10 cellular contexts compared by ENCODE assay signal in the genomic region with DNA sequence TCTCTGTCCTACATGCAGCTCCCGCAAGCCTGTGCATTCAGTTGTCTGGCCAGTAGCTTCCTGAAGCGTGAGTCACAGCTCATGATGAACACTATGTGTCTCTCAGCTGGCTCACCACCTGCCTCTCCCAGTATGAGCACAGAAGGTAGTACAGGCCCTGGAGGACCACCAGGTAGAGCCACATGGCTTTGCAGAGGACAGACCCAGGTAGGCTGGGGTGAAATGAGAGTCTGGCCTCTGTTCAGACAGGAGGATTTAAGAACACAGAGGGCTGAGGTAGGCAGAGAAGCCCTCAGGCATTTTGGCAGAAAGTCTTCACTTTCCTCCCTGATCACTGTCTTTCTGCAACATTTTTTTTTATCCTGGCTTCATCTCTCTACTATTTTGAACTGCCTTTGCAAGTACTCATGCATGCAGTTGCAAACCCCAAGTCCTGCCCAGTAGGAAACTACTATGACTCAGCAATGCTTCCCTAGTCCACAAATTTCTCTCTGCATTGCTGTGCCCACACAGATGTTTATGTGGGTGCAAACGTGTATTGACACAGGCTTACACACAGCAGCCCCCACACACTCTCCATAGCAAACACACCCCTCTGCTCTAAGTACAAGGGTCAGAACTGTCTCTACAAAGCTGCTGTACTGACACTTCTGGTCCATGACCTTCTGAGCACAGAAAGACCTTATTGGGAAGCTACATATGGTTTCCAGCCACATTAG. TPM values are rescaled to one million over a fixed set of nuclear protein-coding genes. Genes with fewer than 3 reads are reported as not detected.
DNase-seq lines count a peak whose midpoint lies in the region; ATAC-seq and TF ChIP-seq lines count a peak whose summit lies in the region.
"Had no signal": no experiment of that assay in that cellular context is flagged by ENCODE, and none has a peak within 500 bp of the region (broad histone marks: within the 10 kb centered on the region; RNA-seq: fewer than 3 reads in every experiment).

No MANE protein-coding gene starts in this region.

- no peaks in the 10 kb centered on the region for H3K79me2 ChIP-seq in hepatocyte

- WGBS in hepatocyte (ENCODE audit: low lambda C conversion rate, missing lambda C conversion rate): 37% methylated on average over 3 of the region's 3 CpGs

- intact Hi-C loops in activated naive CD4-positive, alpha-beta T cell treated with anti-CD3 and anti-CD28 coated beads for 36 hours (cut with micrococcal nuclease): no loop called here

- H3K27ac Mint-ChIP-seq in activated T-cell treated with anti-CD3 and anti-CD28 coated beads, Interleukin-2, amount 50 U/mL, for 72 hours: no peak overlapping the region
- H3K27ac Mint-ChIP-seq in type B pancreatic cell: peak overlapping the region; percentile 86
- no peak overlapping the region for H3K27ac Mint-ChIP-seq in activated naive CD4-positive, alpha-beta T cell treated with anti-CD3 and anti-CD28 coated beads for 36 hours
- H3K27ac Mint-ChIP-seq: CD8-positive, alpha-beta T cell had no signal

- TF ChIP-seq CTCF in RWPE1 (conservative IDR thresholded peaks at IDR 0.05; ENCODE audit: low read depth) (no peak), hepatocyte (IDR thresholded peaks at IDR 0.05; ENCODE audit: poor library complexity) (no peak), type B pancreatic cell (conservative IDR thresholded peaks at IDR 0.05) (no peak)

- POLR2A ChIA-PET in RWPE1 (lab: Yijun Ruan, JAX; ENCODE audit: low non-redundant PET): no interaction called here

- no peaks in the 10 kb centered on the region for H3K36me3 Mint-ChIP-seq in activated T-cell treated with anti-CD3 and anti-CD28 coated beads, Interleukin-2, amount 50 U/mL, for 72 hours (ENCODE audit: insufficient read depth in 2 of 2)
- H3K36me3 Mint-ChIP-seq in type B pancreatic cell: no peaks in the 10 kb centered on the region
- H3K36me3 Mint-ChIP-seq in activated naive CD4-positive, alpha-beta T cell treated with anti-CD3 and anti-CD28 coated beads for 36 hours (ENCODE audit: low read depth): no peaks in the 10 kb centered on the region
- H3K36me3 Mint-ChIP-seq: CD8-positive, alpha-beta T cell had no signal

- no peaks in the 10 kb centered on the region for H3K9me2 ChIP-seq in hepatocyte (replicated peaks; ENCODE audit: insufficient read depth)

- no peak overlapping the region for H3K4me3 ChIP-seq in hepatocyte
- H3K4me3 ChIP-seq: lung had no signal

- H3K27ac ChIP-seq in RWPE1: peak overlapping the region; percentile 94
- peak overlapping the region; percentile 81 for H3K27ac ChIP-seq in hepatocyte

- H3K4me1 Mint-ChIP-seq in activated T-cell treated with anti-CD3 and anti-CD28 coated beads, Interleukin-2, amount 50 U/mL, for 72 hours (ENCODE audit: low read depth): peaks cover 8% of the 10 kb centered on the region
- peaks cover 9% of the 10 kb centered on the region for H3K4me1 Mint-ChIP-seq in type B pancreatic cell (ENCODE audit: unreplicated experiment)
- no peaks in the 10 kb centered on the region for H3K4me1 Mint-ChIP-seq in activated naive CD4-positive, alpha-beta T cell treated with anti-CD3 and anti-CD28 coated beads for 36 hours (ENCODE audit: low read depth)

- DNase-seq in activated T-cell treated with anti-CD3 and anti-CD28 coated beads, Interleukin-2, amount 50 U/mL, for 72 hours: no peak
- DNase-seq in activated T-cell treated with anti-CD3 and anti-CD28 coated beads for 4 hours (no peak), RWPE1 (ENCODE audit: low spot score) (peak; percentile 68), hepatocyte (ENCODE audit: low spot score) (peak; percentile 60), type B pancreatic cell (ENCODE audit: extremely low spot score, unreplicated experiment) (no peak), SK-N-DZ (ENCODE audit: low spot score) (no peak), NCI-H128 (lab: John Stamatoyannopoulos, UW; ENCODE audit: unreplicated experiment) (no peak)
- no peak for DNase-seq in activated naive CD4-positive, alpha-beta T cell treated with anti-CD3 and anti-CD28 coated beads for 36 hours

- peak overlapping the region; percentile 33 for H3K4me2 ChIP-seq in hepatocyte

- H3K27me3 ChIP-seq in hepatocyte: no peaks in the 10 kb centered on the region

- peaks cover 12% of the 10 kb centered on the region for H3K4me1 ChIP-seq in hepatocyte (ENCODE audit: insufficient read depth)

- no peak overlapping the region for H3K4me3 Mint-ChIP-seq in activated T-cell treated with anti-CD3 and anti-CD28 coated beads, Interleukin-2, amount 50 U/mL, for 72 hours
- peak overlapping the region; percentile 60 for H3K4me3 Mint-ChIP-seq in type B pancreatic cell
- H3K4me3 Mint-ChIP-seq in activated naive CD4-positive, alpha-beta T cell treated with anti-CD3 and anti-CD28 coated beads for 36 hours: no peak overlapping the region
- H3K4me3 Mint-ChIP-seq: CD8-positive, alpha-beta T cell had no signal

- CTCF ChIA-PET in RWPE1 (lab: Yijun Ruan, JAX): interaction anchor here (0.5 kb wide), 1 partner anchor 66 kb away, joined by 4 read pairs; no protein-coding TSS in a partner anchor
- CTCF ChIA-PET in activated naive CD4-positive, alpha-beta T cell treated with anti-CD3 and anti-CD28 coated beads for 36 hours (lab: Charles Lee): no interaction called here

- H3K36me3 ChIP-seq in hepatocyte (replicated peaks; ENCODE audit: insufficient read depth, low read depth): no peaks in the 10 kb centered on the region

- peaks cover 19% of the 10 kb centered on the region for H3K27me3 Mint-ChIP-seq in activated T-cell treated with anti-CD3 and anti-CD28 coated beads, Interleukin-2, amount 50 U/mL, for 72 hours (ENCODE audit: low read depth)
- peaks cover 29% of the 10 kb centered on the region for H3K27me3 Mint-ChIP-seq in type B pancreatic cell
- no peaks in the 10 kb centered on the region for H3K27me3 Mint-ChIP-seq in activated naive CD4-positive, alpha-beta T cell treated with anti-CD3 and anti-CD28 coated beads for 36 hours (ENCODE audit: low read depth)

- peaks cover 3% of the 10 kb centered on the region for H3K9me3 ChIP-seq in hepatocyte (ENCODE audit: low read depth)

- no peak overlapping the region for H2AFZ ChIP-seq in hepatocyte

- no peaks in the 10 kb centered on the region for H3K9me3 Mint-ChIP-seq in activated T-cell treated with anti-CD3 and anti-CD28 coated beads, Interleukin-2, amount 50 U/mL, for 72 hours
- H3K9me3 Mint-ChIP-seq in type B pancreatic cell: no peaks in the 10 kb centered on the region
- H3K9me3 Mint-ChIP-seq in activated naive CD4-positive, alpha-beta T cell treated with anti-CD3 and anti-CD28 coated beads for 36 hours: peaks cover 3% of the 10 kb centered on the region
- H3K9me3 Mint-ChIP-seq: CD8-positive, alpha-beta T cell had no signal

- peak; percentile 60 to 68 for ATAC-seq in activated T-cell treated with anti-CD3 and anti-CD28 coated beads, Interleukin-2, amount 50 U/mL, for 72 hours (replicated peaks in 1 of 2)
- ATAC-seq: CD8-positive, alpha-beta T cell had no signal

- H4K20me1 ChIP-seq in hepatocyte (ENCODE audit: insufficient read depth, poor library complexity, severe bottlenecking): no peaks in the 10 kb centered on the region

RNA-seq across cellular contexts. Expression of a gene that starts 7.2 kb away (rescaled TPM):
- total RNA-seq in activated T-cell treated with anti-CD3 and anti-CD28 coated beads, Interleukin-2, amount 50 U/mL, for 72 hours: under 1 TPM in 1 of 2 donors, not detected in 1; 0.14 TPM
- total RNA-seq in hepatocyte: not detected in 2 replicates
- not detected in 2 replicates for polyA plus RNA-seq in hepatocyte
- total RNA-seq in type B pancreatic cell (ENCODE audit: low replicate concordance): 0.22 and 0.26 TPM in 2 replicates
- not detected in 2 replicates for polyA plus RNA-seq in SK-N-DZ (2014; cell fraction: cytosol; rRNA removed)
- polyA plus RNA-seq in SK-N-DZ (2014; cell fraction: nucleus; rRNA removed): 0.13 TPM in 1 of 2 replicates, not detected in the other
- total RNA-seq in activated naive CD4-positive, alpha-beta T cell treated with anti-CD3 and anti-CD28 coated beads for 36 hours: not detected
- total RNA-seq: CD8-positive, alpha-beta T cell; lung had no signal
- polyA plus RNA-seq: lung had no signal

RNA-seq across cellular contexts. Expression of a gene that starts 15.9 kb away (rescaled TPM):
- 1 to 10 TPM; 1.5 to 2.1 TPM for total RNA-seq in activated T-cell treated with anti-CD3 and anti-CD28 coated beads, Interleukin-2, amount 50 U/mL, for 72 hours
- total RNA-seq in hepatocyte (1.7 TPM in 2 replicates), type B pancreatic cell (ENCODE audit: low replicate concordance) (0.43 and 0.68 TPM in 2 replicates)
- polyA plus RNA-seq in hepatocyte: 0.58 and 0.64 TPM in 2 replicates
- polyA plus RNA-seq in SK-N-DZ (2014; cell fraction: cytosol; rRNA removed): 0.22 TPM in 1 of 2 replicates, not detected in the other
- polyA plus RNA-seq in SK-N-DZ (2014; cell fraction: nucleus; rRNA removed): 0.38 and 0.68 TPM in 2 replicates
- total RNA-seq in activated naive CD4-positive, alpha-beta T cell treated with anti-CD3 and anti-CD28 coated beads for 36 hours: under 1 TPM; 0.54 to 0.69 TPM

Comparison
In these comparisons a context has a peak if more than half of its experiments do, and no peak if none do; other contexts are left out.
1. DNase-seq: peak in RWPE1 (single experiment) and hepatocyte (single experiment); none in activated T-cell treated with anti-CD3 and anti-CD28 coated beads, Interleukin-2, amount 50 U/mL, for 72 hours (0 of 2), activated T-cell treated with anti-CD3 and anti-CD28 coated beads for 4 hours (single experiment), type B pancreatic cell (single experiment), SK-N-DZ (single experiment), activated naive CD4-positive, alpha-beta T cell treated with anti-CD3 and anti-CD28 coated beads for 36 hours (single experiment) and NCI-H128 (single experiment).